Comparison of ENCODE assay signal across 16 cellular contexts in genomic region chr4:62640296-62640695, GRCh38.
"Had no signal": no experiment of that assay in that cellular context is flagged by ENCODE, and none has a peak within 500 bp of the region (broad histone marks: within the 10 kb centered on the region; RNA-seq: fewer than 3 reads in every experiment).

No MANE protein-coding gene starts in this region.

- H3K4me3 ChIP-seq: dorsolateral prefrontal cortex, mucosa of descending colon, prostate gland, sigmoid colon, upper lobe of right lung had no signal

- H3K27me3 Mint-ChIP-seq: activated CD4-positive, alpha-beta T cell treated with anti-CD3 and anti-CD28 coated beads, Interleukin-2, amount 10 ng/mL, durations not matched to agents 7 days and 5 days; activated naive CD4-positive, alpha-beta T cell treated with anti-CD3 and anti-CD28 coated beads, Interleukin-2, amount 50 U/mL, for 24 hours; activated T-helper 17 cell treated with anti-CD3 and anti-CD28 coated beads, Interleukin-2, amount 50 U/mL, for 72 hours; naive thymus-derived CD8-positive, alpha-beta T cell had no signal

- H3K27ac ChIP-seq: dorsolateral prefrontal cortex, prostate gland, sigmoid colon, upper lobe of right lung had no signal

- H3K4me3 Mint-ChIP-seq: activated CD4-positive, alpha-beta T cell treated with anti-CD3 and anti-CD28 coated beads, Interleukin-2, amount 10 ng/mL, durations not matched to agents 7 days and 5 days; activated naive CD4-positive, alpha-beta T cell treated with anti-CD3 and anti-CD28 coated beads, Interleukin-2, amount 50 U/mL, for 24 hours; activated T-helper 17 cell treated with anti-CD3 and anti-CD28 coated beads, Interleukin-2, amount 50 U/mL, for 72 hours; naive thymus-derived CD8-positive, alpha-beta T cell; T-helper 1 cell treated with Interleukin-12 subunit alpha and Interleukin-12 subunit beta and Interleukin-4 antibody, amounts not matched to agents 30 μg/mL and 1 μg/mL, for 36 hours had no signal

- H3K27me3 ChIP-seq: dorsolateral prefrontal cortex, sigmoid colon, upper lobe of right lung had no signal

- ATAC-seq: activated T-helper 17 cell treated with anti-CD3 and anti-CD28 coated beads, Interleukin-2, amount 50 U/mL, for 72 hours; mucosa of descending colon; naive thymus-derived CD8-positive, alpha-beta T cell; upper lobe of right lung had no signal

- H3K36me3 Mint-ChIP-seq: activated naive CD4-positive, alpha-beta T cell treated with anti-CD3 and anti-CD28 coated beads, Interleukin-2, amount 50 U/mL, for 24 hours; naive thymus-derived CD8-positive, alpha-beta T cell had no signal

- FAIRE-seq: islet of Langerhans had no signal

- DNase-seq: activated CD4-positive, alpha-beta T cell treated with anti-CD3 and anti-CD28 coated beads, Interleukin-2, amount 10 ng/mL, durations not matched to agents 7 days and 5 days; activated CD4-positive, CD25-positive, alpha-beta regulatory T cell; activated CD8-positive, alpha-beta memory T cell treated with anti-CD3 and anti-CD28 coated beads for 24 hours; amygdala; dorsolateral prefrontal cortex; mucosa of descending colon; naive thymus-derived CD8-positive, alpha-beta T cell; sigmoid colon; stimulated activated CD4-positive, alpha-beta T cell treated with anti-CD3 and anti-CD28 coated beads, Interleukin-2, amount 100 ng/mL, for 24 hours; stimulated activated naive CD4-positive, alpha-beta T cell treated with Interleukin-2 at 50 U/mL for 16 hours; upper lobe of right lung had no signal

- H3K36me3 ChIP-seq: prostate gland, sigmoid colon, upper lobe of right lung had no signal

- H3K4me1 Mint-ChIP-seq: activated CD4-positive, alpha-beta T cell treated with anti-CD3 and anti-CD28 coated beads, Interleukin-2, amount 10 ng/mL, durations not matched to agents 7 days and 5 days; activated naive CD4-positive, alpha-beta T cell treated with anti-CD3 and anti-CD28 coated beads, Interleukin-2, amount 50 U/mL, for 24 hours; activated T-helper 17 cell treated with anti-CD3 and anti-CD28 coated beads, Interleukin-2, amount 50 U/mL, for 72 hours; naive thymus-derived CD8-positive, alpha-beta T cell had no signal

- H3K9me3 ChIP-seq: mucosa of descending colon, prostate gland, sigmoid colon, upper lobe of right lung had no signal

- H3K27ac Mint-ChIP-seq: activated CD4-positive, alpha-beta T cell treated with anti-CD3 and anti-CD28 coated beads, Interleukin-2, amount 10 ng/mL, durations not matched to agents 7 days and 5 days; activated naive CD4-positive, alpha-beta T cell treated with anti-CD3 and anti-CD28 coated beads, Interleukin-2, amount 50 U/mL, for 24 hours; activated T-helper 17 cell treated with anti-CD3 and anti-CD28 coated beads, Interleukin-2, amount 50 U/mL, for 72 hours; naive thymus-derived CD8-positive, alpha-beta T cell; T-helper 1 cell treated with Interleukin-12 subunit alpha and Interleukin-12 subunit beta and Interleukin-4 antibody, amounts not matched to agents 30 μg/mL and 1 μg/mL, for 36 hours had no signal

- H3K4me1 ChIP-seq: prostate gland, upper lobe of right lung had no signal
